ENCODE assay signal across 23 cellular contexts in the genomic region with DNA sequence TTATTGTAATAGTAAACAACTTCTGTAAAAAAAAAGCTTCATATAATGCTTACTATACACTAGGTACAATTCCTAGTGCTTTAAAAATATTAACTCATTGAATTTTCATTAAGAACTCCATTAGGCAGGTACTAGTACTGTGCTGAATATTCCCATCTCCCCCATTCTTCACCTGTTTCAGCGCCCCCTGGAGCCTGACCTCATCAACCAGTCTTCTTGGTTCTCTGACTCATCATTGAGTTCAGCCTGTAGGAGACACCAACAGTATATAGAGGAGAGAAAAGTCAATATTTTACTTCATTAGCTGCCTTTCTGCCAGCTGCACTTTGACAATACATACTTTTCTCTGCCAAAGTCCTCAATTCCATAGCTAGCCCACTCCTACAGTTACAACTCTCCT.
DNase-seq lines count a peak whose midpoint lies in the region; ATAC-seq and TF ChIP-seq lines count a peak whose summit lies in the region.
"Had no signal": no experiment of that assay in that cellular context is flagged by ENCODE, and none has a peak within 500 bp of the region (broad histone marks: within the 10 kb centered on the region; RNA-seq: fewer than 3 reads in every experiment).

No MANE protein-coding gene starts in this region.

- CTCF ChIA-PET in activated CD8-positive, alpha-beta memory T cell treated with anti-CD3 and anti-CD28 coated beads, Interleukin-2, amount 10 ng/mL, durations not matched to agents 7 days and 5 days (lab: Charles Lee) = no interaction called here

- no peak overlapping the region for H2AFZ ChIP-seq in OCI-LY1 (ENCODE audit: low read length)

- H3K9me3 ChIP-seq in OCI-LY1 (ENCODE audit: low read length) = no peaks in the 10 kb centered on the region
- H3K9me3 ChIP-seq: psoas muscle, spleen had no signal

- POLR2A ChIA-PET in naive thymus-derived CD8-positive, alpha-beta T cell (lab: Charles Lee) = no interaction called here

- no peak for ATAC-seq in activated CD8-positive, alpha-beta memory T cell treated with anti-CD3 and anti-CD28 coated beads, Interleukin-2, amount 10 ng/mL, durations not matched to agents 7 days and 5 days
- ATAC-seq in GM18511 (IDR thresholded peaks at IDR 0.05; ENCODE audit: unreplicated experiment) = no peak
- ATAC-seq in stimulated activated memory B cell treated with anti-CD40 and anti-IgM and Interleukin-4, amounts not matched to agents 10 μg/mL and 1 μg/mL and 100 μg/mL, for 72 hours = no peak
- no peak for ATAC-seq in naive thymus-derived CD8-positive, alpha-beta T cell
- ATAC-seq: K562, left cardiac atrium, psoas muscle had no signal

- no peaks in the 10 kb centered on the region for H3F3A ChIP-seq in OCI-LY1 (ENCODE audit: insufficient read depth, low read length)

- no peak overlapping the region for H3K27ac ChIP-seq in OCI-LY1 (ENCODE audit: low read depth, low read length, poor library complexity, severe bottlenecking)
- H3K27ac ChIP-seq: HL-60, psoas muscle, RWPE1, spleen had no signal

- H3K4me2 ChIP-seq in OCI-LY1 (ENCODE audit: low read length) = no peak overlapping the region

- peak; percentile 22; the same call in 1 of the 2 replicates for TF ChIP-seq CTCF in OCI-LY1 (IDR thresholded peaks at IDR 0.05; ENCODE audit: low read length)

- no peaks in the 10 kb centered on the region for H3K27me3 ChIP-seq in OCI-LY1 (ENCODE audit: insufficient read depth, low read length)
- H3K27me3 ChIP-seq: spleen had no signal

- H3K9ac ChIP-seq in OCI-LY1 (ENCODE audit: low read length) = no peak overlapping the region

- no peak overlapping the region for H3K4me3 ChIP-seq in OCI-LY1 (ENCODE audit: low read depth, low read length, poor library complexity, severe bottlenecking)
- H3K4me3 ChIP-seq: K562, psoas muscle, spleen had no signal

- in situ Hi-C loops in ACHN (cut with HindIII; ENCODE audit: low pct_ligation_motif_present, low pct_unique_long_range_greater_than_20kb, low sequenced_read_pairs) = no loop called here

- no peaks in the 10 kb centered on the region for H4K20me1 ChIP-seq in OCI-LY1 (ENCODE audit: insufficient read depth, low read length)

- H3K4me1 ChIP-seq in OCI-LY1 (ENCODE audit: insufficient read depth, low read length, severe bottlenecking) = no peaks in the 10 kb centered on the region
- H3K4me1 ChIP-seq: psoas muscle, spleen had no signal

- peak; percentile 22 for DNase-seq in ACHN
- DNase-seq in DMS53 (lab: John Stamatoyannopoulos, UW) = peak; percentile 76
- peak; percentile 28 for DNase-seq in iPS DF 4.7 (ENCODE audit: extremely low read depth, low spot score)
- no peak for DNase-seq in activated CD8-positive, alpha-beta memory T cell treated with anti-CD3 and anti-CD28 coated beads, Interleukin-2, amount 10 ng/mL, durations not matched to agents 7 days and 5 days
- DNase-seq in naive thymus-derived CD8-positive, alpha-beta T cell = no peak
- DNase-seq: activated CD4-positive, alpha-beta T cell treated with anti-CD3 and anti-CD28 coated beads, Interleukin-2, amount 10 ng/mL, durations not matched to agents 7 days and 5 days; activated naive CD4-positive, alpha-beta T cell treated with Interleukin-2 at 50 U/mL for 16 hours; AML-193; aorta; H7; left cardiac atrium; NCI-H1048; NCI-H2081 treated with DMSO at 0.1 percent for 48 hours; NCI-H774; psoas muscle; spleen; SW 1271 had no signal

- no peaks in the 10 kb centered on the region for H3K79me2 ChIP-seq in OCI-LY1 (ENCODE audit: insufficient read depth, low read length)

- H3K36me3 ChIP-seq in OCI-LY1 (ENCODE audit: insufficient read depth, low read length) = no peaks in the 10 kb centered on the region
- H3K36me3 ChIP-seq: spleen had no signal

- no peak overlapping the region for H3K27ac Mint-ChIP-seq in activated CD8-positive, alpha-beta memory T cell treated with anti-CD3 and anti-CD28 coated beads, Interleukin-2, amount 10 ng/mL, durations not matched to agents 7 days and 5 days
- H3K27ac Mint-ChIP-seq in stimulated activated memory B cell treated with anti-CD40 and anti-IgM and Interleukin-4, amounts not matched to agents 10 μg/mL and 1 μg/mL and 100 μg/mL, for 72 hours = no peak overlapping the region
- H3K27ac Mint-ChIP-seq in naive thymus-derived CD8-positive, alpha-beta T cell = no peak overlapping the region
- H3K27ac Mint-ChIP-seq: activated CD4-positive, alpha-beta T cell treated with anti-CD3 and anti-CD28 coated beads, Interleukin-2, amount 10 ng/mL, durations not matched to agents 7 days and 5 days had no signal

- H3K36me3 Mint-ChIP-seq in activated CD8-positive, alpha-beta memory T cell treated with anti-CD3 and anti-CD28 coated beads, Interleukin-2, amount 10 ng/mL, durations not matched to agents 7 days and 5 days = no peaks in the 10 kb centered on the region
- H3K36me3 Mint-ChIP-seq in stimulated activated memory B cell treated with anti-CD40 and anti-IgM and Interleukin-4, amounts not matched to agents 10 μg/mL and 1 μg/mL and 100 μg/mL, for 72 hours = no peaks in the 10 kb centered on the region
- no peaks in the 10 kb centered on the region for H3K36me3 Mint-ChIP-seq in naive thymus-derived CD8-positive, alpha-beta T cell

- H3K27me3 Mint-ChIP-seq in activated CD8-positive, alpha-beta memory T cell treated with anti-CD3 and anti-CD28 coated beads, Interleukin-2, amount 10 ng/mL, durations not matched to agents 7 days and 5 days = no peaks in the 10 kb centered on the region
- H3K27me3 Mint-ChIP-seq in stimulated activated memory B cell treated with anti-CD40 and anti-IgM and Interleukin-4, amounts not matched to agents 10 μg/mL and 1 μg/mL and 100 μg/mL, for 72 hours = no peaks in the 10 kb centered on the region
- H3K27me3 Mint-ChIP-seq in naive thymus-derived CD8-positive, alpha-beta T cell = no peaks in the 10 kb centered on the region
- H3K27me3 Mint-ChIP-seq: activated CD4-positive, alpha-beta T cell treated with anti-CD3 and anti-CD28 coated beads, Interleukin-2, amount 10 ng/mL, durations not matched to agents 7 days and 5 days had no signal

- H3K9me3 Mint-ChIP-seq in activated CD8-positive, alpha-beta memory T cell treated with anti-CD3 and anti-CD28 coated beads, Interleukin-2, amount 10 ng/mL, durations not matched to agents 7 days and 5 days (ENCODE audit: low read depth) = peaks cover 11% of the 10 kb centered on the region
- H3K9me3 Mint-ChIP-seq in stimulated activated memory B cell treated with anti-CD40 and anti-IgM and Interleukin-4, amounts not matched to agents 10 μg/mL and 1 μg/mL and 100 μg/mL, for 72 hours = peaks cover 3% of the 10 kb centered on the region
- peaks cover 0 to 18% (median 5%) of the 10 kb centered on the region in 9 donors for H3K9me3 Mint-ChIP-seq in naive thymus-derived CD8-positive, alpha-beta T cell
- H3K9me3 Mint-ChIP-seq: activated CD4-positive, alpha-beta T cell treated with anti-CD3 and anti-CD28 coated beads, Interleukin-2, amount 10 ng/mL, durations not matched to agents 7 days and 5 days had no signal

- H3K4me3 Mint-ChIP-seq in activated CD8-positive, alpha-beta memory T cell treated with anti-CD3 and anti-CD28 coated beads, Interleukin-2, amount 10 ng/mL, durations not matched to agents 7 days and 5 days = no peak overlapping the region
- no peak overlapping the region for H3K4me3 Mint-ChIP-seq in stimulated activated memory B cell treated with anti-CD40 and anti-IgM and Interleukin-4, amounts not matched to agents 10 μg/mL and 1 μg/mL and 100 μg/mL, for 72 hours
- H3K4me3 Mint-ChIP-seq in naive thymus-derived CD8-positive, alpha-beta T cell = no peak overlapping the region
- H3K4me3 Mint-ChIP-seq: activated CD4-positive, alpha-beta T cell treated with anti-CD3 and anti-CD28 coated beads, Interleukin-2, amount 10 ng/mL, durations not matched to agents 7 days and 5 days had no signal

- H3K9me2 ChIP-seq in OCI-LY1 (ENCODE audit: low read depth, low read length) = no peaks in the 10 kb centered on the region

- H3K4me1 Mint-ChIP-seq in activated CD8-positive, alpha-beta memory T cell treated with anti-CD3 and anti-CD28 coated beads, Interleukin-2, amount 10 ng/mL, durations not matched to agents 7 days and 5 days = no peaks in the 10 kb centered on the region
- no peaks in the 10 kb centered on the region for H3K4me1 Mint-ChIP-seq in stimulated activated memory B cell treated with anti-CD40 and anti-IgM and Interleukin-4, amounts not matched to agents 10 μg/mL and 1 μg/mL and 100 μg/mL, for 72 hours
- H3K4me1 Mint-ChIP-seq in naive thymus-derived CD8-positive, alpha-beta T cell = no peaks in the 10 kb centered on the region
- H3K4me1 Mint-ChIP-seq: activated CD4-positive, alpha-beta T cell treated with anti-CD3 and anti-CD28 coated beads, Interleukin-2, amount 10 ng/mL, durations not matched to agents 7 days and 5 days had no signal

Comparison
In these comparisons a context has a peak if more than half of its experiments do, and no peak if none do; other contexts are left out.
1. DNase-seq: peak in ACHN (single experiment), DMS53 (single experiment) and iPS DF 4.7 (single experiment); none in activated CD8-positive, alpha-beta memory T cell treated with anti-CD3 and anti-CD28 coated beads, Interleukin-2, amount 10 ng/mL, durations not matched to agents 7 days and 5 days (single experiment) and naive thymus-derived CD8-positive, alpha-beta T cell (0 of 10).